In genomic region chr4:6430927-6431326, GRCh38 we compare ENCODE assay signal across 11 cellular contexts. TPM values are rescaled to one million over a fixed set of nuclear protein-coding genes. Genes with fewer than 3 reads are reported as not detected.
"Had no signal": no experiment of that assay in that cellular context is flagged by ENCODE, and none has a peak within 500 bp of the region (broad histone marks: within the 10 kb centered on the region; RNA-seq: fewer than 3 reads in every experiment).

No MANE protein-coding gene starts in this region.

- H3K9ac ChIP-seq: GM23248 had no signal

- H3K27ac Mint-ChIP-seq: GM23338, H9, HFFc6 had no signal

- FAIRE-seq: H1, H54 had no signal

- H3K9me3 ChIP-seq: HAP-1 had no signal

- H3K27ac ChIP-seq: GM23248 had no signal

- H3K4me1 ChIP-seq: HAP-1 had no signal

- H3K4me3 ChIP-seq: GM23248, GM23338, HAP-1 had no signal

- ATAC-seq: GM23338, HCT116 had no signal

- DNase-seq: GM23248, GOT3, H7, H9, HCEC 1CT, HFFc6 had no signal

- H3K4me3 Mint-ChIP-seq: GM23338, H9, HFFc6 had no signal

- H3K36me3 ChIP-seq: HAP-1 had no signal

- H3K4me1 Mint-ChIP-seq: GM23338, H9 had no signal

RNA-seq across cellular contexts. Expression of gene PPP2R2C, which starts 41.5 kb away (rescaled TPM):
- total RNA-seq: GM23248 had no signal
- polyA plus RNA-seq: GM23248 had no signal
